Comparison of ENCODE assay signal across 21 cellular contexts in genomic region chr20:48282591-48283228, GRCh38.
DNase-seq lines count a peak whose midpoint lies in the region; ATAC-seq and TF ChIP-seq lines count a peak whose summit lies in the region.
"Had no signal": no experiment of that assay in that cellular context is flagged by ENCODE, and none has a peak within 500 bp of the region (broad histone marks: within the 10 kb centered on the region; RNA-seq: fewer than 3 reads in every experiment).

No MANE protein-coding gene starts in this region.

- H3K9me3 Mint-ChIP-seq in activated naive CD8-positive, alpha-beta T cell treated with anti-CD3 and anti-CD28 coated beads for 36 hours, result no peaks in the 10 kb centered on the region
- H3K9me3 Mint-ChIP-seq: activated T-helper 17 cell treated with anti-CD3 and anti-CD28 coated beads, Interleukin-2, amount 50 U/mL, for 72 hours; T-helper 2 cell treated with Interferon-gamma antibody and Interleukin-4, amounts not matched to agents 5 μg/mL and 100 μg/mL, for 36 hours had no signal

- H3K4me1 ChIP-seq in MM.1S (ENCODE audit: low read length) (no peaks in the 10 kb centered on the region), trophoblast cell (ENCODE audit: control insufficient read depth in 1 of 2, insufficient read depth in 2 of 2, low read length in 2 of 2) (peaks cover 11 to 17% of the 10 kb centered on the region in 2 experiments)
- H3K4me1 ChIP-seq: neural progenitor cell had no signal

- H3K4me1 Mint-ChIP-seq in activated naive CD8-positive, alpha-beta T cell treated with anti-CD3 and anti-CD28 coated beads for 36 hours, result no peaks in the 10 kb centered on the region
- H3K4me1 Mint-ChIP-seq: activated T-helper 17 cell treated with anti-CD3 and anti-CD28 coated beads, Interleukin-2, amount 50 U/mL, for 72 hours; CD14-positive monocyte had no signal

- H2AFZ ChIP-seq in MM.1S (ENCODE audit: low read length) (0 out of 2 replicates have a peak overlapping the region, but pooled peaks have one; percentile 12), trophoblast cell (ENCODE audit: insufficient read depth, low read length, poor library complexity) (no peak overlapping the region)
- H2AFZ ChIP-seq: neural progenitor cell had no signal

- no peaks in the 10 kb centered on the region for H3K79me2 ChIP-seq in MM.1S (ENCODE audit: low read length)
- no peaks in the 10 kb centered on the region for H3K79me2 ChIP-seq in trophoblast cell (ENCODE audit: control insufficient read depth, insufficient read depth, low read length, poor library complexity)

- no peaks in the 10 kb centered on the region for H3K36me3 Mint-ChIP-seq in activated naive CD8-positive, alpha-beta T cell treated with anti-CD3 and anti-CD28 coated beads for 36 hours
- H3K36me3 Mint-ChIP-seq: CD14-positive monocyte, neural progenitor cell had no signal

- H3K9ac ChIP-seq in MM.1S (ENCODE audit: low read length) (no peak overlapping the region), trophoblast cell (ENCODE audit: low read length) (no peak overlapping the region)
- H3K9ac ChIP-seq: neural progenitor cell had no signal

- no peak overlapping the region for H3K27ac Mint-ChIP-seq in activated naive CD8-positive, alpha-beta T cell treated with anti-CD3 and anti-CD28 coated beads for 36 hours
- H3K27ac Mint-ChIP-seq: activated T-helper 17 cell treated with anti-CD3 and anti-CD28 coated beads, Interleukin-2, amount 50 U/mL, for 72 hours; CD14-positive monocyte; T-helper 2 cell treated with Interferon-gamma antibody and Interleukin-4, amounts not matched to agents 5 μg/mL and 100 μg/mL, for 36 hours had no signal

- H2BK120ac ChIP-seq in trophoblast cell (ENCODE audit: insufficient read depth, low read length, poor library complexity), result no peak overlapping the region

- H3K36me3 ChIP-seq in MM.1S (replicated peaks; ENCODE audit: insufficient read depth, low read length), result no peaks in the 10 kb centered on the region
- no peaks in the 10 kb centered on the region for H3K36me3 ChIP-seq in trophoblast cell (ENCODE audit: control insufficient read depth in 1 of 2, insufficient read depth in 2 of 2, low read length in 2 of 2)
- H3K36me3 ChIP-seq: breast epithelium, neural progenitor cell, spleen had no signal

- H3F3A ChIP-seq in MM.1S (ENCODE audit: insufficient read depth, low read length), result no peaks in the 10 kb centered on the region

- H2AK5ac ChIP-seq in trophoblast cell (ENCODE audit: low read length), result no peak overlapping the region

- no peak for TF ChIP-seq CTCF in MM.1S (IDR thresholded peaks at IDR 0.05; ENCODE audit: low read length)

- ATAC-seq in GM21619 (IDR thresholded peaks at IDR 0.05; ENCODE audit: unreplicated experiment), result no peak
- ATAC-seq in GM19351 (IDR thresholded peaks at IDR 0.05; ENCODE audit: unreplicated experiment), result no peak
- ATAC-seq: activated CD4-positive, CD25-positive, alpha-beta regulatory T cell treated with anti-CD3 and anti-CD28 coated beads, Interleukin-2, amount 50 U/mL, for 24 hours; activated T-helper 17 cell treated with anti-CD3 and anti-CD28 coated beads, Interleukin-2, amount 50 U/mL, for 72 hours had no signal

- H4K20me1 ChIP-seq in MM.1S (ENCODE audit: insufficient read depth, low read length), result no peaks in the 10 kb centered on the region

- H3K27ac ChIP-seq in MM.1S (ENCODE audit: low read length) (no peak overlapping the region), trophoblast cell (ENCODE audit: low read depth, low read length) (no peak overlapping the region)
- H3K27ac ChIP-seq: neural progenitor cell, spleen had no signal

- no peak overlapping the region for H3K23ac ChIP-seq in trophoblast cell (ENCODE audit: low read length)

- DNase-seq in NCI-H2029 (lab: John Stamatoyannopoulos, UW) (peak; percentile 21), NCI-H2029 treated with DMSO at 0.1 percent for 48 hours (lab: John Stamatoyannopoulos, UW) (no peak), MM.1S (no peak), trophoblast cell (peak; percentile 25 to 29), activated T-cell treated with anti-CD3 and anti-CD28 coated beads for 4 hours (no peak)
- peak; percentile 3 for DNase-seq in activated naive CD8-positive, alpha-beta T cell treated with anti-CD3 and anti-CD28 coated beads for 36 hours
- DNase-seq: 8988T, cortex of kidney, left cardiac atrium, NCI-H1694 treated with DMSO at 0.1 percent for 48 hours, NCI-H510A treated with DMSO at 0.1 percent for 48 hours, SHP77, spleen had no signal

- no peak overlapping the region for H3K18ac ChIP-seq in trophoblast cell (ENCODE audit: low read length)

- no peak overlapping the region for H3K4ac ChIP-seq in trophoblast cell (ENCODE audit: low read depth, low read length)

- H3K79me1 ChIP-seq in trophoblast cell (ENCODE audit: low read length), result peaks cover 5% of the 10 kb centered on the region

- H3K27me3 ChIP-seq in MM.1S (replicated peaks; ENCODE audit: insufficient read depth, low read length) (no peaks in the 10 kb centered on the region), trophoblast cell (ENCODE audit: insufficient read depth, low read length) (no peaks in the 10 kb centered on the region)
- H3K27me3 ChIP-seq: breast epithelium, neural progenitor cell had no signal

- H4K12ac ChIP-seq in trophoblast cell (ENCODE audit: low read depth, low read length), result no peak overlapping the region

- H4K91ac ChIP-seq in trophoblast cell (ENCODE audit: low read depth, low read length), result no peak overlapping the region

- H3K9me3 ChIP-seq in MM.1S (replicated peaks; ENCODE audit: insufficient read depth, low read length) (no peaks in the 10 kb centered on the region), trophoblast cell (ENCODE audit: insufficient read depth, low read depth, low read length) (peaks cover 3% of the 10 kb centered on the region)
- H3K9me3 ChIP-seq: breast epithelium, spleen had no signal

- WGBS in trophoblast cell (ENCODE audit: extremely low coverage, insufficient coverage, insufficient read length), result no CpG with 5 or more reads among the region's 4 CpGs

- peaks cover 7% of the 10 kb centered on the region for H3K27me3 Mint-ChIP-seq in activated naive CD8-positive, alpha-beta T cell treated with anti-CD3 and anti-CD28 coated beads for 36 hours

- no peak overlapping the region for H2BK12ac ChIP-seq in trophoblast cell (ENCODE audit: low read length)

- H4K8ac ChIP-seq in trophoblast cell (ENCODE audit: low read depth, low read length), result no peak overlapping the region

- H2BK5ac ChIP-seq in trophoblast cell (ENCODE audit: low read depth, low read length, poor library complexity), result no peak overlapping the region

- H3K4me3 ChIP-seq in MM.1S (ENCODE audit: low read length) (no peak overlapping the region), trophoblast cell (ENCODE audit: low read depth, low read length) (no peak overlapping the region)
- H3K4me3 ChIP-seq: breast epithelium, neural progenitor cell, spleen had no signal

- H3K4me2 ChIP-seq in MM.1S (ENCODE audit: low read depth, low read length) (no peak overlapping the region), trophoblast cell (ENCODE audit: low read length) (no peak overlapping the region)
- H3K4me2 ChIP-seq: neural progenitor cell had no signal

- no peak overlapping the region for H3K14ac ChIP-seq in trophoblast cell (ENCODE audit: low read length)

- H3K4me3 Mint-ChIP-seq in activated naive CD8-positive, alpha-beta T cell treated with anti-CD3 and anti-CD28 coated beads for 36 hours, result no peak overlapping the region
- H3K4me3 Mint-ChIP-seq: activated T-helper 17 cell treated with anti-CD3 and anti-CD28 coated beads, Interleukin-2, amount 50 U/mL, for 72 hours; CD14-positive monocyte; T-helper 2 cell treated with Interferon-gamma antibody and Interleukin-4, amounts not matched to agents 5 μg/mL and 100 μg/mL, for 36 hours had no signal

- no peaks in the 10 kb centered on the region for H3K9me2 ChIP-seq in MM.1S (replicated peaks; ENCODE audit: insufficient read depth, low read length)

Comparison
In these comparisons a context has a peak if more than half of its experiments do, and no peak if none do; other contexts are left out.
1. DNase-seq: peak in NCI-H2029 (single experiment), activated naive CD8-positive, alpha-beta T cell treated with anti-CD3 and anti-CD28 coated beads for 36 hours (single experiment) and trophoblast cell (2 of 2); none in NCI-H2029 treated with DMSO at 0.1 percent for 48 hours (single experiment), MM.1S (single experiment) and activated T-cell treated with anti-CD3 and anti-CD28 coated beads for 4 hours (single experiment).